16 cellular contexts compared by ENCODE assay signal in genomic region chr9:35067056-35067455, GRCh38. TPM values are rescaled to one million over a fixed set of nuclear protein-coding genes. Genes with fewer than 3 reads are reported as not detected.
DNase-seq lines count a peak whose midpoint lies in the region; ATAC-seq and TF ChIP-seq lines count a peak whose summit lies in the region.
"Had no signal": no experiment of that assay in that cellular context is flagged by ENCODE, and none has a peak within 500 bp of the region (broad histone marks: within the 10 kb centered on the region; RNA-seq: fewer than 3 reads in every experiment).

No MANE protein-coding gene starts in this region.

- peaks cover 21% of the 10 kb centered on the region for H3F3A ChIP-seq in GM23338 (replicated peaks; ENCODE audit: low read depth)

- ATAC-seq in activated CD8-positive, alpha-beta memory T cell treated with anti-CD3 and anti-CD28 coated beads, Interleukin-2, amount 10 ng/mL, durations not matched to agents 7 days and 5 days = no peak
- ATAC-seq in GM23338 = no peak
- ATAC-seq in activated T-helper 17 cell treated with anti-CD3 and anti-CD28 coated beads, Interleukin-2, amount 50 U/mL, for 72 hours (replicated peaks) = no peak
- ATAC-seq: A549 had no signal

- no peaks in the 10 kb centered on the region for H3K27me3 ChIP-seq in GM23338 (ENCODE audit: insufficient read depth)
- no peaks in the 10 kb centered on the region for H3K27me3 ChIP-seq in brain microvascular endothelial cell (replicated peaks)
- H3K27me3 ChIP-seq: BLaER1 treated with 17β-estradiol and CSF1 and Interleukin-3, amounts not matched to agents 10 nM and 100 nM; MG63 had no signal

- peaks cover 68% of the 10 kb centered on the region for H3K36me3 Mint-ChIP-seq in activated CD8-positive, alpha-beta memory T cell treated with anti-CD3 and anti-CD28 coated beads, Interleukin-2, amount 10 ng/mL, durations not matched to agents 7 days and 5 days
- peaks cover 90% of the 10 kb centered on the region for H3K36me3 Mint-ChIP-seq in GM23338 (ENCODE audit: low read depth)
- H3K36me3 Mint-ChIP-seq in activated T-helper 17 cell treated with anti-CD3 and anti-CD28 coated beads, Interleukin-2, amount 50 U/mL, for 72 hours (ENCODE audit: low read depth) = peaks cover 98% of the 10 kb centered on the region
- H3K36me3 Mint-ChIP-seq in neural crest cell (ENCODE audit: low read depth) = peaks cover 47% of the 10 kb centered on the region
- peaks cover 36% of the 10 kb centered on the region for H3K36me3 Mint-ChIP-seq in mesothelial cell of epicardium

- peaks cover 15% of the 10 kb centered on the region for H3K4me1 ChIP-seq in GM23338 (ENCODE audit: insufficient read depth)

- H3K27ac ChIP-seq in GM23338 (ENCODE audit: low read depth) (no peak overlapping the region), brain microvascular endothelial cell (no peak overlapping the region)
- H3K27ac ChIP-seq: A549; BLaER1 treated with 17β-estradiol and CSF1 and Interleukin-3, amounts not matched to agents 10 nM and 100 nM; PC-9 had no signal

- TF ChIP-seq CTCF in GM23338 (conservative IDR thresholded peaks at IDR 0.05; ENCODE audit: low read depth in 2 of 2) (no peak), neural crest cell (conservative IDR thresholded peaks at IDR 0.05) (no peak), mesothelial cell of epicardium (IDR thresholded peaks at IDR 0.05; ENCODE audit: unreplicated experiment) (no peak), brain microvascular endothelial cell (IDR thresholded peaks at IDR 0.05; ENCODE audit: low read depth, low read length, missing control alignments) (no peak)

- peaks cover 73% of the 10 kb centered on the region for H3K79me2 ChIP-seq in GM23338 (replicated peaks; ENCODE audit: insufficient read depth)

- no peaks in the 10 kb centered on the region for H3K9me2 ChIP-seq in GM23338 (ENCODE audit: insufficient read depth)

- H3K27ac Mint-ChIP-seq in activated CD8-positive, alpha-beta memory T cell treated with anti-CD3 and anti-CD28 coated beads, Interleukin-2, amount 10 ng/mL, durations not matched to agents 7 days and 5 days = peak overlapping the region; percentile 8
- H3K27ac Mint-ChIP-seq in GM23338 (peak overlapping the region; percentile 50), neural crest cell (ENCODE audit: unreplicated experiment) (no peak overlapping the region), mesothelial cell of epicardium (no peak overlapping the region)
- H3K27ac Mint-ChIP-seq in activated T-helper 17 cell treated with anti-CD3 and anti-CD28 coated beads, Interleukin-2, amount 50 U/mL, for 72 hours = peak overlapping the region; percentile 80

- peaks cover 40% of the 10 kb centered on the region for H3K4me1 Mint-ChIP-seq in activated CD8-positive, alpha-beta memory T cell treated with anti-CD3 and anti-CD28 coated beads, Interleukin-2, amount 10 ng/mL, durations not matched to agents 7 days and 5 days
- H3K4me1 Mint-ChIP-seq in GM23338 = peaks cover 22% of the 10 kb centered on the region
- peaks cover 36% of the 10 kb centered on the region for H3K4me1 Mint-ChIP-seq in activated T-helper 17 cell treated with anti-CD3 and anti-CD28 coated beads, Interleukin-2, amount 50 U/mL, for 72 hours
- H3K4me1 Mint-ChIP-seq in neural crest cell = peaks cover 36% of the 10 kb centered on the region
- H3K4me1 Mint-ChIP-seq in mesothelial cell of epicardium = peaks cover 33% of the 10 kb centered on the region

- CTCF ChIA-PET in activated CD8-positive, alpha-beta memory T cell treated with anti-CD3 and anti-CD28 coated beads, Interleukin-2, amount 10 ng/mL, durations not matched to agents 7 days and 5 days (lab: Charles Lee) = interaction anchor here (1.5 to 2.5 kb wide), 2 partner anchors 15 to 29 kb away, joined by 5 to 11 read pairs; partner anchors contain the start of gene PIGO

- H4K20me1 ChIP-seq in GM23338 (replicated peaks; ENCODE audit: insufficient read depth) = peaks cover 60% of the 10 kb centered on the region

- no peak overlapping the region for H3K4me2 ChIP-seq in GM23338
- H3K4me2 ChIP-seq: A549; BLaER1 treated with 17β-estradiol and CSF1 and Interleukin-3, amounts not matched to agents 10 nM and 100 nM; PC-9 had no signal

- DNase-seq in activated CD8-positive, alpha-beta memory T cell treated with anti-CD3 and anti-CD28 coated beads, Interleukin-2, amount 10 ng/mL, durations not matched to agents 7 days and 5 days = no peak
- no peak for DNase-seq in activated CD8-positive, alpha-beta memory T cell treated with anti-CD3 and anti-CD28 coated beads, Interleukin-2, amount 50 U/mL, for 48 hours
- no peak for DNase-seq in GM23338 (ENCODE audit: low spot score)
- no peak for DNase-seq in neural crest cell (ENCODE audit: low read depth, low spot score)
- no peak for DNase-seq in mesothelial cell of epicardium (ENCODE audit: low spot score in 2 of 2, unreplicated experiment in 2 of 2)
- DNase-seq in brain microvascular endothelial cell = no peak
- DNase-seq: DND-41, MG63, NCI-H1092 treated with DMSO at 0.1 percent for 48 hours, NCI-H2081 treated with DMSO at 0.1 percent for 48 hours, NCI-H510A, NCI-H82, PC-9 had no signal

- in situ Hi-C loops in brain microvascular endothelial cell (cut with HindIII; ENCODE audit: low pct_ligation_motif_present, low sequenced_read_pairs) = no loop called here

- no peak overlapping the region for H3K4me3 Mint-ChIP-seq in activated CD8-positive, alpha-beta memory T cell treated with anti-CD3 and anti-CD28 coated beads, Interleukin-2, amount 10 ng/mL, durations not matched to agents 7 days and 5 days
- H3K4me3 Mint-ChIP-seq in GM23338 = no peak overlapping the region
- peak overlapping the region; percentile 89 for H3K4me3 Mint-ChIP-seq in activated T-helper 17 cell treated with anti-CD3 and anti-CD28 coated beads, Interleukin-2, amount 50 U/mL, for 72 hours
- H3K4me3 Mint-ChIP-seq in neural crest cell = peak overlapping the region; percentile 52
- H3K4me3 Mint-ChIP-seq in mesothelial cell of epicardium = no peak overlapping the region

- H3K9me3 Mint-ChIP-seq in activated CD8-positive, alpha-beta memory T cell treated with anti-CD3 and anti-CD28 coated beads, Interleukin-2, amount 10 ng/mL, durations not matched to agents 7 days and 5 days (ENCODE audit: low read depth) = no peaks in the 10 kb centered on the region
- H3K9me3 Mint-ChIP-seq in GM23338 = 0 out of 3 replicates have a peak, but pooled peaks cover 2% of the 10 kb centered on the region
- H3K9me3 Mint-ChIP-seq in activated T-helper 17 cell treated with anti-CD3 and anti-CD28 coated beads, Interleukin-2, amount 50 U/mL, for 72 hours = no peaks in the 10 kb centered on the region
- no peaks in the 10 kb centered on the region for H3K9me3 Mint-ChIP-seq in neural crest cell
- H3K9me3 Mint-ChIP-seq in mesothelial cell of epicardium = no peaks in the 10 kb centered on the region

- H2AFZ ChIP-seq in GM23338 = no peak overlapping the region
- H2AFZ ChIP-seq: PC-9 had no signal

- H3K27me3 Mint-ChIP-seq in activated CD8-positive, alpha-beta memory T cell treated with anti-CD3 and anti-CD28 coated beads, Interleukin-2, amount 10 ng/mL, durations not matched to agents 7 days and 5 days = no peaks in the 10 kb centered on the region
- H3K27me3 Mint-ChIP-seq in GM23338 (ENCODE audit: insufficient read depth, low read depth, poor library complexity) (peaks cover 9% of the 10 kb centered on the region), neural crest cell (ENCODE audit: low read depth) (no peaks in the 10 kb centered on the region), mesothelial cell of epicardium (ENCODE audit: low read depth) (no peaks in the 10 kb centered on the region)
- H3K27me3 Mint-ChIP-seq in activated T-helper 17 cell treated with anti-CD3 and anti-CD28 coated beads, Interleukin-2, amount 50 U/mL, for 72 hours = no peaks in the 10 kb centered on the region

- H3K4me3 ChIP-seq in GM23338 = no peak overlapping the region
- H3K4me3 ChIP-seq in brain microvascular endothelial cell (ENCODE audit: low read depth, low read length) = no peak overlapping the region
- H3K4me3 ChIP-seq: A549; BLaER1 treated with 17β-estradiol and CSF1 and Interleukin-3, amounts not matched to agents 10 nM and 100 nM; MG63; PC-9 had no signal

- H3K36me3 ChIP-seq in GM23338 (ENCODE audit: insufficient read depth) = peaks cover 66% of the 10 kb centered on the region
- H3K36me3 ChIP-seq in brain microvascular endothelial cell (replicated peaks) = peaks cover 66% of the 10 kb centered on the region

RNA-seq across cellular contexts. Expression of gene VCP, which starts 5.4 kb away (rescaled TPM):
- total RNA-seq in activated CD8-positive, alpha-beta memory T cell treated with anti-CD3 and anti-CD28 coated beads, Interleukin-2, amount 10 ng/mL, durations not matched to agents 7 days and 5 days = 100 to 1,000 TPM; 222 to 298 TPM
- 361 and 408 TPM in 2 replicates for total RNA-seq in GM23338 (2014; rRNA removed; shearing (Covaris generic))
- 113 and 130 TPM in 2 replicates for polyA plus RNA-seq in GM23338 (2016; fragmentation: Nextera tagmentation; extraction: Ambion mirVana)
- total RNA-seq in activated T-helper 17 cell treated with anti-CD3 and anti-CD28 coated beads, Interleukin-2, amount 50 U/mL, for 72 hours = 100 to 1,000 TPM; 235 to 322 TPM
- 368 and 374 TPM in 2 replicates for total RNA-seq in neural crest cell
- 313 to 318 TPM (median 317 TPM) in 3 replicates for total RNA-seq in mesothelial cell of epicardium

RNA-seq across cellular contexts. Expression of gene FANCG, which starts 12.7 kb away (rescaled TPM):
- total RNA-seq in activated CD8-positive, alpha-beta memory T cell treated with anti-CD3 and anti-CD28 coated beads, Interleukin-2, amount 10 ng/mL, durations not matched to agents 7 days and 5 days = 100 to 1,000 TPM; 121 to 141 TPM
- 47.0 and 56.2 TPM in 2 replicates for total RNA-seq in GM23338 (2014; rRNA removed; shearing (Covaris generic))
- polyA plus RNA-seq in GM23338 (2016; fragmentation: Nextera tagmentation; extraction: Ambion mirVana) = 53.1 and 53.8 TPM in 2 replicates
- 100 to 1,000 TPM in 1 of 2 donors, 10 to 100 TPM in 1; 94.2 to 124 TPM for total RNA-seq in activated T-helper 17 cell treated with anti-CD3 and anti-CD28 coated beads, Interleukin-2, amount 50 U/mL, for 72 hours
- total RNA-seq in neural crest cell = 115 and 126 TPM in 2 replicates
- total RNA-seq in mesothelial cell of epicardium = 48.8 to 52.2 TPM (median 51.8 TPM) in 3 replicates

RNA-seq across cellular contexts. Expression of gene PIGO, which starts 29.3 kb away (rescaled TPM):
- total RNA-seq in activated CD8-positive, alpha-beta memory T cell treated with anti-CD3 and anti-CD28 coated beads, Interleukin-2, amount 10 ng/mL, durations not matched to agents 7 days and 5 days = 10 to 100 TPM; 28.5 to 31.6 TPM
- total RNA-seq in GM23338 (2014; rRNA removed; shearing (Covaris generic)) = 13.6 and 18.9 TPM in 2 replicates
- polyA plus RNA-seq in GM23338 (2016; fragmentation: Nextera tagmentation; extraction: Ambion mirVana) = 11.2 and 13.6 TPM in 2 replicates
- 10 to 100 TPM; 15.0 to 16.6 TPM for total RNA-seq in activated T-helper 17 cell treated with anti-CD3 and anti-CD28 coated beads, Interleukin-2, amount 50 U/mL, for 72 hours
- total RNA-seq in neural crest cell (24.3 and 28.3 TPM in 2 replicates), mesothelial cell of epicardium (28.4 to 31.2 TPM (median 28.9 TPM) in 3 replicates)

RNA-seq across cellular contexts. Expression of gene STOML2, which starts 35.9 kb away (rescaled TPM):
- 100 to 1,000 TPM; 145 to 169 TPM for total RNA-seq in activated CD8-positive, alpha-beta memory T cell treated with anti-CD3 and anti-CD28 coated beads, Interleukin-2, amount 10 ng/mL, durations not matched to agents 7 days and 5 days
- total RNA-seq in GM23338 (2014; rRNA removed; shearing (Covaris generic)) = 210 and 221 TPM in 2 replicates
- polyA plus RNA-seq in GM23338 (2016; fragmentation: Nextera tagmentation; extraction: Ambion mirVana) = 109 and 114 TPM in 2 replicates
- 100 to 1,000 TPM; 117 to 226 TPM for total RNA-seq in activated T-helper 17 cell treated with anti-CD3 and anti-CD28 coated beads, Interleukin-2, amount 50 U/mL, for 72 hours
- total RNA-seq in neural crest cell (184 and 186 TPM in 2 replicates), mesothelial cell of epicardium (92.2 to 95.3 TPM (median 93.4 TPM) in 3 replicates)

RNA-seq across cellular contexts. Expression of gene ATOSB, which starts 48.6 kb away (rescaled TPM):
- total RNA-seq in activated CD8-positive, alpha-beta memory T cell treated with anti-CD3 and anti-CD28 coated beads, Interleukin-2, amount 10 ng/mL, durations not matched to agents 7 days and 5 days = 10 to 100 TPM; 15.9 to 17.1 TPM
- 3.1 and 6.1 TPM in 2 replicates for total RNA-seq in GM23338 (2014; rRNA removed; shearing (Covaris generic))
- 2.2 and 2.3 TPM in 2 replicates for polyA plus RNA-seq in GM23338 (2016; fragmentation: Nextera tagmentation; extraction: Ambion mirVana)
- 10 to 100 TPM; 10.6 to 18.8 TPM for total RNA-seq in activated T-helper 17 cell treated with anti-CD3 and anti-CD28 coated beads, Interleukin-2, amount 50 U/mL, for 72 hours
- total RNA-seq in neural crest cell (12.2 and 15.2 TPM in 2 replicates), mesothelial cell of epicardium (19.2 to 21.7 TPM (median 21.0 TPM) in 3 replicates)

Comparison
In these comparisons a context has a peak if more than half of its experiments do, and no peak if none do; other contexts are left out.
1. H3K27ac Mint-ChIP-seq: peak in activated CD8-positive, alpha-beta memory T cell treated with anti-CD3 and anti-CD28 coated beads, Interleukin-2, amount 10 ng/mL, durations not matched to agents 7 days and 5 days (single experiment), GM23338 (single experiment) and activated T-helper 17 cell treated with anti-CD3 and anti-CD28 coated beads, Interleukin-2, amount 50 U/mL, for 72 hours (single experiment); none in neural crest cell (single experiment) and mesothelial cell of epicardium (single experiment).
2. H3K4me3 Mint-ChIP-seq: peak in activated T-helper 17 cell treated with anti-CD3 and anti-CD28 coated beads, Interleukin-2, amount 50 U/mL, for 72 hours (single experiment) and neural crest cell (single experiment); none in activated CD8-positive, alpha-beta memory T cell treated with anti-CD3 and anti-CD28 coated beads, Interleukin-2, amount 10 ng/mL, durations not matched to agents 7 days and 5 days (single experiment), GM23338 (single experiment) and mesothelial cell of epicardium (single experiment).